8 cellular contexts compared by ENCODE assay signal in genomic region chr1:39272027-39272790, GRCh38.
DNase-seq lines count a peak whose midpoint lies in the region; ATAC-seq and TF ChIP-seq lines count a peak whose summit lies in the region.

No MANE protein-coding gene starts in this region.

- no peak overlapping the region for H2BK12ac ChIP-seq in mesenchymal stem cell (ENCODE audit: low read length in 2 of 2)

- H2AFZ ChIP-seq in mesenchymal stem cell (ENCODE audit: low read depth, low read length) = no peak overlapping the region

- H3K9ac ChIP-seq in mesenchymal stem cell (ENCODE audit: low read length) = no peak overlapping the region

- no peak overlapping the region for H3K4me3 ChIP-seq in mesenchymal stem cell (ENCODE audit: insufficient read depth in 1 of 2, low read depth in 1 of 2, low read length in 2 of 2)

- H3K79me1 ChIP-seq in mesenchymal stem cell (replicated peaks; ENCODE audit: low read length, poor library complexity, severe bottlenecking) = peaks cover 17% of the 10 kb centered on the region

- H3K27ac ChIP-seq in mesenchymal stem cell (ENCODE audit: low read length, poor library complexity, severe bottlenecking) = no peak overlapping the region

- no peak overlapping the region for H3K4me2 ChIP-seq in mesenchymal stem cell (ENCODE audit: low read length, poor library complexity, severe bottlenecking)

- H4K8ac ChIP-seq in mesenchymal stem cell (ENCODE audit: low read length) = no peak overlapping the region

- no peaks in the 10 kb centered on the region for H3K9me3 Mint-ChIP-seq in activated naive CD4-positive, alpha-beta T cell treated with anti-CD3 and anti-CD28 coated beads, Interleukin-2, amount 50 U/mL, for 72 hours

- no peak overlapping the region for H3K14ac ChIP-seq in mesenchymal stem cell (ENCODE audit: low read length in 2 of 2)

- H2BK5ac ChIP-seq in mesenchymal stem cell (ENCODE audit: low read depth, low read length, poor library complexity, severe bottlenecking) = no peak overlapping the region

- H3K18ac ChIP-seq in mesenchymal stem cell (ENCODE audit: low read depth in 1 of 2, low read length in 2 of 2) = no peak overlapping the region

- no peak overlapping the region for H2BK15ac ChIP-seq in mesenchymal stem cell (ENCODE audit: low read depth, poor library complexity, severe bottlenecking)

- WGBS in mesenchymal stem cell = 13% methylated on average over 3 of the region's 3 CpGs

- no peak overlapping the region for H2BK120ac ChIP-seq in mesenchymal stem cell (ENCODE audit: low read depth, low read length)

- H3K4me1 ChIP-seq in mesenchymal stem cell (ENCODE audit: control insufficient read depth, insufficient read depth, low read depth, low read length) = peaks cover 20% of the 10 kb centered on the region

- no peak overlapping the region for H4K91ac ChIP-seq in mesenchymal stem cell (ENCODE audit: low read length)

- H2AK5ac ChIP-seq in mesenchymal stem cell (ENCODE audit: low read length, severe bottlenecking) = no peak overlapping the region

- peak overlapping the region; percentile 56 to 64 for H3K27ac Mint-ChIP-seq in activated naive CD4-positive, alpha-beta T cell treated with anti-CD3 and anti-CD28 coated beads, Interleukin-2, amount 50 U/mL, for 72 hours

- no peaks in the 10 kb centered on the region for H3K9me3 ChIP-seq in mesenchymal stem cell (ENCODE audit: control insufficient read depth, low read length)

- ATAC-seq in activated naive CD4-positive, alpha-beta T cell treated with anti-CD3 and anti-CD28 coated beads, Interleukin-2, amount 50 U/mL, for 72 hours = peak; percentile 28 to 75
- no peak for ATAC-seq in omental fat pad (ENCODE audit: low FRiP score)

- H3K27me3 ChIP-seq in mesenchymal stem cell (ENCODE audit: control insufficient read depth in 1 of 2, insufficient read depth in 1 of 2, low read length in 2 of 2) = no peaks in the 10 kb centered on the region

- peak; percentile 46 for DNase-seq in CMK (ENCODE audit: low read depth)
- DNase-seq in GM19238 (ENCODE audit: insufficient read length, low spot score) = peak; percentile 18
- peak; percentile 96 for DNase-seq in LHCN-M2 (ENCODE audit: low read depth)
- DNase-seq in activated naive CD4-positive, alpha-beta T cell treated with anti-CD3 and anti-CD28 coated beads, Interleukin-2, amount 50 U/mL, for 72 hours (ENCODE audit: low spot score in 2 of 2) = no peak
- DNase-seq in mesenchymal stem cell = peak; percentile 83
- no peak for DNase-seq in HT-29 (ENCODE audit: low spot score)
- no peak for DNase-seq in omental fat pad (ENCODE audit: low spot score)
- no peak for DNase-seq in kidney glomerular epithelial cell (lab: John Stamatoyannopoulos, UW)

- no peak for TF ChIP-seq CTCF in omental fat pad (IDR thresholded peaks at IDR 0.05)

- H3K23ac ChIP-seq in mesenchymal stem cell (ENCODE audit: low read length in 2 of 2) = no peak overlapping the region

- peaks cover 0 to 16% of the 10 kb centered on the region in 2 experiments for H3K36me3 ChIP-seq in mesenchymal stem cell (ENCODE audit: control insufficient read depth in 1 of 2, insufficient read depth in 2 of 2, low read depth in 1 of 2, low read length in 2 of 2)

- peaks cover 0 to 21% of the 10 kb centered on the region in 2 donors for H3K36me3 Mint-ChIP-seq in activated naive CD4-positive, alpha-beta T cell treated with anti-CD3 and anti-CD28 coated beads, Interleukin-2, amount 50 U/mL, for 72 hours

- H3K4ac ChIP-seq in mesenchymal stem cell (ENCODE audit: low read depth in 1 of 2, low read length in 2 of 2) = no peak overlapping the region

Comparison
In these comparisons a context has a peak if more than half of its experiments do, and no peak if none do; other contexts are left out.
1. DNase-seq: peak in CMK (single experiment), GM19238 (single experiment), LHCN-M2 (single experiment) and mesenchymal stem cell (single experiment); none in activated naive CD4-positive, alpha-beta T cell treated with anti-CD3 and anti-CD28 coated beads, Interleukin-2, amount 50 U/mL, for 72 hours (0 of 2), HT-29 (single experiment), omental fat pad (single experiment) and kidney glomerular epithelial cell (single experiment).